ENCODE assay signal across 8 cellular contexts in the genomic region with DNA sequence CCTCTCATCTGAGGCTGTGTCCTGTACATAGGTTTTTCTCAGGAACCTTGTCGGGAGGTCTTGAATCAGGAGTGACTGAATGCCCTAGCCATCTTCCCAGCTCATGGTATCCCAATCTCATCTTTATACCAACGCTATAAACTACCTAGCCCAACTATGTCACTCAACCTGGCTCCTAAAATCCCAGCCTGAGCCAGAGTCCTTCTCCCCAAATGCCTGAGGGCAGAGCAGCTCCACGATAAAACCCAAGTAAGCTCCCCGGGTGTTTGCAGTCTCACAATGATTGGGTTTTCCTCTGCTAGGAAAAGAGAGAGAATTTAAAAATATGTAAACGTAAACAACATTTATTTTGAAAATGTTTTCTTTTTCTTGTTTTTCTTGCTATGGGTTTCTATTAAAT.
"Had no signal": no experiment of that assay in that cellular context is flagged by ENCODE, and none has a peak within 500 bp of the region (broad histone marks: within the 10 kb centered on the region; RNA-seq: fewer than 3 reads in every experiment).

No MANE protein-coding gene starts in this region.

- H3K9ac ChIP-seq: KMS-11 had no signal

- FAIRE-seq: HepG2, HTR-8/SVneo, K562 had no signal

- H3K4me2 ChIP-seq: KMS-11 had no signal

- H3K27ac ChIP-seq: HL-60, KMS-11 had no signal

- ATAC-seq: HepG2, K562 had no signal

- H3K4me3 ChIP-seq: K562 had no signal

- DNase-seq: IMR-90, KBM-7, KG1 had no signal
